In genomic region chr7:105911961-105912575, GRCh38 we compare ENCODE assay signal across 27 cellular contexts.
"Had no signal": no experiment of that assay in that cellular context is flagged by ENCODE, and none has a peak within 500 bp of the region (broad histone marks: within the 10 kb centered on the region; RNA-seq: fewer than 3 reads in every experiment).

No MANE protein-coding gene starts in this region.

- H3K4me3 Mint-ChIP-seq: activated CD4-positive, alpha-beta memory T cell treated with anti-CD3 and anti-CD28 coated beads, Interleukin-2, amount 10 ng/mL, durations not matched to agents 7 days and 5 days; activated naive CD8-positive, alpha-beta T cell treated with anti-CD3 and anti-CD28 coated beads, Interleukin-2, amount 10 ng/mL, durations not matched to agents 7 days and 5 days; activated T-helper 17 cell treated with anti-CD3 and anti-CD28 coated beads, Interleukin-2, amount 50 U/mL, for 72 hours; brain; endodermal cell; immature natural killer cell; memory B cell; naive thymus-derived CD4-positive, alpha-beta T cell; neural progenitor cell; stimulated activated naive CD8-positive, alpha-beta T cell treated with anti-CD3 and anti-CD28 coated beads, Interleukin-15, amount 100 ng/mL, for 72 hours; T-cell; type B pancreatic cell had no signal

- FAIRE-seq: colon had no signal

- H3K27ac Mint-ChIP-seq: activated CD4-positive, alpha-beta memory T cell treated with anti-CD3 and anti-CD28 coated beads, Interleukin-2, amount 10 ng/mL, durations not matched to agents 7 days and 5 days; activated naive CD8-positive, alpha-beta T cell treated with anti-CD3 and anti-CD28 coated beads, Interleukin-2, amount 10 ng/mL, durations not matched to agents 7 days and 5 days; activated T-helper 17 cell treated with anti-CD3 and anti-CD28 coated beads, Interleukin-2, amount 50 U/mL, for 72 hours; brain; endodermal cell; immature natural killer cell; memory B cell; neural progenitor cell; stimulated activated naive CD8-positive, alpha-beta T cell treated with anti-CD3 and anti-CD28 coated beads, Interleukin-15, amount 100 ng/mL, for 72 hours; T-cell; type B pancreatic cell had no signal

- ATAC-seq: activated T-helper 17 cell treated with anti-CD3 and anti-CD28 coated beads, Interleukin-2, amount 50 U/mL, for 72 hours; heart right ventricle; naive thymus-derived CD4-positive, alpha-beta T cell; stimulated activated naive CD8-positive, alpha-beta T cell treated with anti-CD3 and anti-CD28 coated beads, Interleukin-15, amount 100 ng/mL, for 72 hours; T-cell had no signal

- H3K4me1 ChIP-seq: neural progenitor cell, prostate gland, right atrium auricular region, testis had no signal

- H3K9me3 ChIP-seq: prostate gland, testis had no signal

- DNase-seq: activated CD4-positive, alpha-beta memory T cell treated with anti-CD3 and anti-CD28 coated beads, Interleukin-2, amount 10 ng/mL, durations not matched to agents 7 days and 5 days; activated CD4-positive, alpha-beta T cell treated with anti-CD3 and anti-CD28 coated beads for 48 hours; activated CD4-positive, CD25-positive, alpha-beta regulatory T cell; activated naive CD4-positive, alpha-beta T cell; activated naive CD8-positive, alpha-beta T cell treated with anti-CD3 and anti-CD28 coated beads, Interleukin-2, amount 10 ng/mL, durations not matched to agents 7 days and 5 days; activated T-cell treated with anti-CD3 and anti-CD28 coated beads, Interleukin-2, amount 50 U/mL, for 1 hour; central memory CD4-positive, alpha-beta T cell; dorsolateral prefrontal cortex; endodermal cell; heart right ventricle; immature natural killer cell; naive thymus-derived CD4-positive, alpha-beta T cell; stimulated activated CD4-positive, alpha-beta T cell treated with anti-CD3 and anti-CD28 coated beads, Interleukin-15, amount 100 ng/mL, for 24 hours; stimulated activated CD4-positive, alpha-beta T cell treated with anti-CD3 and anti-CD28 coated beads, Interleukin-2, amount 100 ng/mL, for 48 hours; stimulated activated naive CD8-positive, alpha-beta T cell treated with anti-CD3 and anti-CD28 coated beads, Interleukin-15, amount 100 ng/mL, for 72 hours; T-cell; testis had no signal

- H3K4me1 Mint-ChIP-seq: activated CD4-positive, alpha-beta memory T cell treated with anti-CD3 and anti-CD28 coated beads, Interleukin-2, amount 10 ng/mL, durations not matched to agents 7 days and 5 days; endodermal cell; immature natural killer cell; memory B cell had no signal

- H3K27ac ChIP-seq: dorsolateral prefrontal cortex, epithelial cell of prostate, heart right ventricle, neural progenitor cell, prostate gland, right atrium auricular region, skin epidermis, testis had no signal

- H3K4me2 ChIP-seq: neural progenitor cell had no signal

- H3K27me3 Mint-ChIP-seq: activated naive CD8-positive, alpha-beta T cell treated with anti-CD3 and anti-CD28 coated beads, Interleukin-2, amount 10 ng/mL, durations not matched to agents 7 days and 5 days; activated T-helper 17 cell treated with anti-CD3 and anti-CD28 coated beads, Interleukin-2, amount 50 U/mL, for 72 hours; brain; memory B cell; T-cell; type B pancreatic cell had no signal

- H3K27me3 ChIP-seq: dorsolateral prefrontal cortex, heart right ventricle, neural progenitor cell, right atrium auricular region, testis had no signal

- H3K4me3 ChIP-seq: dorsolateral prefrontal cortex, heart right ventricle, neural progenitor cell, prostate gland, right atrium auricular region, skin epidermis, testis had no signal

- H3K36me3 ChIP-seq: neural progenitor cell, prostate gland, right atrium auricular region had no signal

- H3K36me3 Mint-ChIP-seq: activated naive CD8-positive, alpha-beta T cell treated with anti-CD3 and anti-CD28 coated beads, Interleukin-2, amount 10 ng/mL, durations not matched to agents 7 days and 5 days had no signal

- H2AFZ ChIP-seq: neural progenitor cell had no signal

- H3K9ac ChIP-seq: neural progenitor cell had no signal
